In genomic region chr18:62449490-62450104, GRCh38 we compare ENCODE assay signal across 22 cellular contexts.
"Had no signal": no experiment of that assay in that cellular context is flagged by ENCODE, and none has a peak within 500 bp of the region (broad histone marks: within the 10 kb centered on the region; RNA-seq: fewer than 3 reads in every experiment).

No MANE protein-coding gene starts in this region.

- H3K27ac Mint-ChIP-seq: activated CD4-positive, alpha-beta memory T cell treated with anti-CD3 and anti-CD28 coated beads, Interleukin-2, amount 10 ng/mL, durations not matched to agents 7 days and 5 days; activated CD4-positive, alpha-beta T cell treated with anti-CD3 and anti-CD28 coated beads for 36 hours; activated naive CD4-positive, alpha-beta T cell treated with anti-CD3 and anti-CD28 coated beads, Interleukin-2, amount 10 ng/mL, durations not matched to agents 7 days and 5 days; activated naive CD8-positive, alpha-beta T cell treated with anti-CD3 and anti-CD28 coated beads for 36 hours; activated T-helper 2 cell treated with anti-CD3 and anti-CD28 coated beads, Interferon-gamma antibody, Interleukin-2, Interleukin-4, amounts not matched to agents 10 μg/mL and 5 μg/mL and 100 μg/mL, durations not matched to agents 14 hours and 24 hours and 36 hours had no signal

- H3K9me3 ChIP-seq: MG63 had no signal

- H3K36me3 ChIP-seq: brain microvascular endothelial cell, cardiac muscle cell, MG63 had no signal

- H3K27ac ChIP-seq: brain microvascular endothelial cell, cardiac muscle cell, SK-N-MC had no signal

- H3K9me3 Mint-ChIP-seq: activated CD4-positive, alpha-beta memory T cell treated with anti-CD3 and anti-CD28 coated beads, Interleukin-2, amount 10 ng/mL, durations not matched to agents 7 days and 5 days; activated naive CD8-positive, alpha-beta T cell treated with anti-CD3 and anti-CD28 coated beads for 36 hours; activated T-helper 2 cell treated with anti-CD3 and anti-CD28 coated beads, Interferon-gamma antibody, Interleukin-2, Interleukin-4, amounts not matched to agents 10 μg/mL and 5 μg/mL and 100 μg/mL, durations not matched to agents 14 hours and 24 hours and 36 hours had no signal

- H3K27me3 ChIP-seq: brain microvascular endothelial cell, cardiac muscle cell, MG63 had no signal

- ATAC-seq: activated CD4-positive, alpha-beta T cell treated with anti-CD3 and anti-CD28 coated beads for 36 hours had no signal

- H3K4me3 Mint-ChIP-seq: activated CD4-positive, alpha-beta memory T cell treated with anti-CD3 and anti-CD28 coated beads, Interleukin-2, amount 10 ng/mL, durations not matched to agents 7 days and 5 days; activated CD4-positive, alpha-beta T cell treated with anti-CD3 and anti-CD28 coated beads for 36 hours; activated naive CD4-positive, alpha-beta T cell treated with anti-CD3 and anti-CD28 coated beads, Interleukin-2, amount 10 ng/mL, durations not matched to agents 7 days and 5 days; activated naive CD8-positive, alpha-beta T cell treated with anti-CD3 and anti-CD28 coated beads for 36 hours had no signal

- H3K4me3 ChIP-seq: cardiac muscle cell, MG63, SK-N-MC had no signal

- H3K36me3 Mint-ChIP-seq: activated naive CD4-positive, alpha-beta T cell treated with anti-CD3 and anti-CD28 coated beads, Interleukin-2, amount 10 ng/mL, durations not matched to agents 7 days and 5 days; activated naive CD8-positive, alpha-beta T cell treated with anti-CD3 and anti-CD28 coated beads for 36 hours had no signal

- DNase-seq: activated CD4-positive, alpha-beta memory T cell treated with anti-CD3 and anti-CD28 coated beads, Interleukin-2, amount 10 ng/mL, durations not matched to agents 7 days and 5 days; activated CD4-positive, alpha-beta T cell treated with anti-CD3 and anti-CD28 coated beads for 36 hours; activated CD4-positive, alpha-beta T cell treated with anti-CD3 and anti-CD28 coated beads, Interleukin-2, amount 50 U/mL, for 1 hour; activated gamma-delta T cell treated with Interleukin-2 at 50 U/mL for 16 hours; activated naive CD4-positive, alpha-beta T cell treated with anti-CD3 and anti-CD28 coated beads, Interleukin-2, amount 10 ng/mL, durations not matched to agents 7 days and 5 days; activated naive CD8-positive, alpha-beta T cell treated with anti-CD3 and anti-CD28 coated beads for 36 hours; activated T-cell treated with anti-CD3 and anti-CD28 coated beads for 4 hours; brain microvascular endothelial cell; MG63; NCI-H1105; NCI-H1436; NCI-H1694 treated with DMSO at 0.1 percent for 48 hours; NCI-H2029 treated with DMSO at 0.1 percent for 48 hours; NCI-H345; NCI-H510A; NCI-H526 treated with DMSO at 0.1 percent for 48 hours; NCI-H82; RPMI8226; T-helper 1 cell had no signal
